In the genomic region with DNA sequence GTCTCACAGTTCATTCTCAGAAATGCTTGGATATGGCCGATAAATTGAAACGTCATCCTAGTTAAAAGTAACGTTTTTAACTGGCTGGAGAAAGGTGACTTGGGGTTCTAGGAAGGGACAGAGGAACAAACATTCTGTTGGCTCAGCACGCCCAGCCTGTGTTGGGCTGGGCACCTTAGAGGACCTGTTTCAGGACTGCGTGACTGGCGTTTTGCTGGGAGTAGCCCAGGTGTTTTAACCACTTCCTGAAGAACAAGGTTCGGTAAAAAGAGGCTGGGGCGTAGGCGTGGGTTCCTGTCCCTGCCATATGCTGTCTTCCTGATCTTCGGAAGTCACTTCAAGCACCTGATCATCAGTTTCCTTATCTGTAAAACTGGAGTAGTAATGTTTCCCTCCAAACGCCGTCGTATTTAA, we compare ENCODE assay signal across 7 cellular contexts.
A peak's percentile ranks its signal among the peaks of the same experiment; 100 is the strongest.
DNase-seq lines count a peak whose midpoint lies in the region; ATAC-seq lines count a peak whose summit lies in the region.

No MANE protein-coding gene starts in this region.

- peaks cover 40% of the 10 kb centered on the region for H3K4me1 Mint-ChIP-seq in activated T-cell treated with anti-CD3 and anti-CD28 coated beads, Interleukin-2, amount 50 U/mL, for 24 hours (ENCODE audit: low read depth)

- H3K27me3 Mint-ChIP-seq in activated T-cell treated with anti-CD3 and anti-CD28 coated beads, Interleukin-2, amount 50 U/mL, for 24 hours: no peaks in the 10 kb centered on the region

- H3K9me3 Mint-ChIP-seq in activated T-cell treated with anti-CD3 and anti-CD28 coated beads, Interleukin-2, amount 50 U/mL, for 24 hours: peaks cover 3% of the 10 kb centered on the region

- H3K36me3 Mint-ChIP-seq in activated T-cell treated with anti-CD3 and anti-CD28 coated beads, Interleukin-2, amount 50 U/mL, for 24 hours (ENCODE audit: low read depth): peaks cover 29% of the 10 kb centered on the region

- peak overlapping the region; percentile 94 for H3K4me3 Mint-ChIP-seq in activated T-cell treated with anti-CD3 and anti-CD28 coated beads, Interleukin-2, amount 50 U/mL, for 24 hours

- peak; percentile 36 for ATAC-seq in GM19452 (IDR thresholded peaks at IDR 0.05; ENCODE audit: unreplicated experiment)

- H3K27ac Mint-ChIP-seq in activated T-cell treated with anti-CD3 and anti-CD28 coated beads, Interleukin-2, amount 50 U/mL, for 24 hours: peak overlapping the region; percentile 98

- DNase-seq in LoVo (ENCODE audit: low spot score): peak; percentile 80
- DNase-seq in activated T-cell treated with anti-CD3 and anti-CD28 coated beads, Interleukin-2, amount 50 U/mL, for 24 hours: peak; percentile 72
- DNase-seq in glomerular visceral epithelial cell (ENCODE audit: extremely low spot score): peak; percentile 27
- DNase-seq in stimulated activated CD4-positive, alpha-beta T cell treated with anti-CD3 and anti-CD28 coated beads, Interleukin-2, amount 100 ng/mL, for 48 hours: peak; percentile 37 to 53
- no peak for DNase-seq in GOT3 (lab: John Stamatoyannopoulos, UW)
- no peak for DNase-seq in HK-2 (ENCODE audit: unreplicated experiment)

Comparison
In these comparisons a context has a peak if more than half of its experiments do, and no peak if none do; other contexts are left out.
1. DNase-seq: peak in LoVo (single experiment), activated T-cell treated with anti-CD3 and anti-CD28 coated beads, Interleukin-2, amount 50 U/mL, for 24 hours (single experiment), glomerular visceral epithelial cell (single experiment) and stimulated activated CD4-positive, alpha-beta T cell treated with anti-CD3 and anti-CD28 coated beads, Interleukin-2, amount 100 ng/mL, for 48 hours (2 of 2); none in GOT3 (single experiment) and HK-2 (single experiment).